Comparison of ENCODE assay signal across 1 cellular context in genomic region chr20:53735536-53736050, GRCh38.
TF ChIP-seq lines count a peak whose summit lies in the region.

No MANE protein-coding gene starts in this region.

TF ChIP-seq in GM23338, 12 proteins besides CTCF, POLR2A, EP300 and RAD21 (continued from another document):
- no peak for TF ChIP-seq EZH2 (IDR thresholded peaks at IDR 0.05; ENCODE audit: low read depth, unreplicated experiment)
- no peak for TF ChIP-seq NANOG (IDR thresholded peaks at IDR 0.05; ENCODE audit: borderline replicate concordance)
- no peak for TF ChIP-seq ZNF114 (CRISPR knock-in tag; IDR thresholded peaks at IDR 0.05)
- no peak for TF ChIP-seq STAT1 (IDR thresholded peaks at IDR 0.05; ENCODE audit: unreplicated experiment)
- TF ChIP-seq REST (IDR thresholded peaks at IDR 0.05; ENCODE audit: unreplicated experiment): no peak
- no peak for TF ChIP-seq JUNB (IDR thresholded peaks at IDR 0.05; ENCODE audit: unreplicated experiment)
- TF ChIP-seq ZNF331 (CRISPR knock-in tag; IDR thresholded peaks at IDR 0.05; ENCODE audit: low read depth): no peak
- no peak for TF ChIP-seq EZH2phosphoT487 (IDR thresholded peaks at IDR 0.05; ENCODE audit: unreplicated experiment)
